In genomic region chrX:71254092-71254941, GRCh38 we compare ENCODE assay signal across 1 cellular context.
TF ChIP-seq lines count a peak whose summit lies in the region.

TSS of gene ZMYM3 (minus strand) at chrX:71254140. CDS start at chrX:71253255, 885 bp downstream.

TF ChIP-seq in GM12878, 131 proteins besides CTCF, POLR2A, EP300 and RAD21 (continued from another document):
- TF ChIP-seq EGR1 (IDR thresholded peaks at IDR 0.05; ENCODE audit: borderline replicate concordance in 1 of 2, low read depth in 2 of 2, low read length in 2 of 2) (no peak), CEBPZ (IDR thresholded peaks at IDR 0.05; ENCODE audit: low read depth, low read length) (no peak), BRCA1 (IDR thresholded peaks at IDR 0.05; ENCODE audit: low read depth, low read length) (peak; percentile 86), PKNOX1 (IDR thresholded peaks at IDR 0.05) (peak; percentile 96), POU2F2 (IDR thresholded peaks at IDR 0.05; ENCODE audit: borderline replicate concordance, low read depth, low read length) (no peak), ZNF207 (IDR thresholded peaks at IDR 0.05; ENCODE audit: borderline replicate concordance) (peak; percentile 65; the same call in 1 of the 2 replicates), SREBF2 (IDR thresholded peaks at IDR 0.05; ENCODE audit: low read length) (no peak), NBN (IDR thresholded peaks at IDR 0.05) (peak; percentile 36; the same call in 1 of the 2 replicates), PML (IDR thresholded peaks at IDR 0.05; ENCODE audit: low read length) (no peak), CHD2 (IDR thresholded peaks at IDR 0.05; ENCODE audit: borderline replicate concordance, low read depth, low read length) (peak; percentile 98), TBL1XR1 (IDR thresholded peaks at IDR 0.05; ENCODE audit: low read depth, low read length) (no peak), KDM1A (IDR thresholded peaks at IDR 0.05; ENCODE audit: borderline replicate concordance) (no peak), RELB (IDR thresholded peaks at IDR 0.05; ENCODE audit: low read depth) (peak; percentile 91), LARP7 (IDR thresholded peaks at IDR 0.05) (no peak), PBX3 (IDR thresholded peaks at IDR 0.05; ENCODE audit: insufficient replicate concordance, low read depth, low read length) (peak; percentile 89), TCF12 (IDR thresholded peaks at IDR 0.05; ENCODE audit: low read depth, low read length) (0 out of 2 replicates have a peak, but pooled peaks have one; percentile 16), ZBTB11 (CRISPR knock-in tag; IDR thresholded peaks at IDR 0.05) (no peak), PRDM15 (CRISPR knock-in tag; IDR thresholded peaks at IDR 0.05) (no peak), ZNF687 (IDR thresholded peaks at IDR 0.05) (no peak), SP1 (IDR thresholded peaks at IDR 0.05; ENCODE audit: low read depth, low read length) (peak; percentile 74), SKIL (IDR thresholded peaks at IDR 0.05; ENCODE audit: low read depth, poor library complexity, severe bottlenecking) (peak; percentile 2), IKZF1 (conservative IDR thresholded peaks at IDR 0.05) (0 out of 2 replicates have a peak, but pooled peaks have one; percentile 28), POLR2AphosphoS5 (IDR thresholded peaks at IDR 0.05; ENCODE audit: low read length) (no peak), RAD51 (IDR thresholded peaks at IDR 0.05) (peak; percentile 55; the same call in 1 of the 2 replicates), BHLHE40 (IDR thresholded peaks at IDR 0.05; ENCODE audit: borderline replicate concordance in 1 of 2, low read depth in 2 of 2, low read length in 1 of 2) (peak; percentile 89 to 95)
